In the genomic region with DNA sequence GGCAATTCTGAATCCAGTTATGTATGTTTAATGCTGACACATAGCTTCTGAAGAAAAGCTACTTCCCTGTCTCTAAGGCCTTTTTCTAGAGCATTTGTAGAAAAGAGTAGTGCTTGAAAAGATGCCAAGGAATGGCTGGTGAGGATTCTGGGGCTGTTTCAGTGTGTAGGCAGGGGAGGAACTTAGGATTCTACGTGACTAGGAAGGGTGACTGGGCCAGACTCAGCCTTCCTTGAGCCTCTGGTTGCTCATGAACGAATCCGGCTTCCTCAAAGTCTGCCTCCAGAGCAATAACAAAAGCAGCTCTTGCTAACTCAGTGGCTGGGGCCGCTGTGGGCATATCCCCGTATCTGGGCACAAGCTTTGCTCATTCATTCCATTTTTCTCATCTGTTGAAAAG, we compare ENCODE assay signal across 17 cellular contexts.
DNase-seq lines count a peak whose midpoint lies in the region; ATAC-seq and TF ChIP-seq lines count a peak whose summit lies in the region.
"Had no signal": no experiment of that assay in that cellular context is flagged by ENCODE, and none has a peak within 500 bp of the region (broad histone marks: within the 10 kb centered on the region; RNA-seq: fewer than 3 reads in every experiment).

No MANE protein-coding gene starts in this region.

- H3K79me2 ChIP-seq in PC-9 (ENCODE audit: low read depth): peaks cover 24% of the 10 kb centered on the region

- H3K4me1 ChIP-seq in PC-9 (replicated peaks; ENCODE audit: insufficient read depth) (peaks cover 66% of the 10 kb centered on the region), left lung (no peaks in the 10 kb centered on the region)
- H3K4me1 ChIP-seq: Peyer's patch had no signal

- POLR2A ChIA-PET in PC-9 (lab: Charles Lee; ENCODE audit: unreplicated experiment): interaction anchor here (0.6 to 1.0 kb wide), 9 partner anchors 10 to 1271 kb away, joined by 3 to 19 read pairs (median 5); no protein-coding TSS in a partner anchor

- no peak for DNase-seq in PC-9
- peak; percentile 9 for DNase-seq in epithelial cell of esophagus (ENCODE audit: low read depth)
- no peak for DNase-seq in left lung
- DNase-seq in superior temporal gyrus (ENCODE audit: extremely low spot score): peak; percentile 69
- no peak for DNase-seq in NCI-H510A (lab: John Stamatoyannopoulos, UW)
- DNase-seq in NCI-H2196 treated with DMSO at 0.1 percent for 48 hours (lab: John Stamatoyannopoulos, UW; ENCODE audit: unreplicated experiment): no peak
- DNase-seq: activated CD4-positive, alpha-beta T cell treated with anti-CD3 and anti-CD28 coated beads for 48 hours; activated naive CD4-positive, alpha-beta T cell treated with anti-CD3 and anti-CD28 coated beads for 36 hours; brain microvascular endothelial cell; Calu3; kidney; NCI-H1105; NCI-H2171; NCI-H82; Peyer's patch had no signal

- TF ChIP-seq CTCF in PC-9 (conservative IDR thresholded peaks at IDR 0.05) (no peak), epithelial cell of esophagus (IDR thresholded peaks at IDR 0.05; ENCODE audit: insufficient read depth, low read depth, low read length, missing control alignments) (no peak), left lung (IDR thresholded peaks at IDR 0.05) (no peak)

- H4K20me1 ChIP-seq in PC-9 (ENCODE audit: insufficient read depth): no peaks in the 10 kb centered on the region

- H3K27me3 ChIP-seq in PC-9 (ENCODE audit: insufficient read depth, low read depth) (no peaks in the 10 kb centered on the region), left lung (no peaks in the 10 kb centered on the region)
- H3K27me3 ChIP-seq: brain microvascular endothelial cell, esophagus muscularis mucosa, Peyer's patch had no signal

- no peaks in the 10 kb centered on the region for H3K9me2 ChIP-seq in PC-9 (ENCODE audit: insufficient read depth)

- peaks cover 40% of the 10 kb centered on the region for H3F3A ChIP-seq in PC-9 (ENCODE audit: insufficient read depth, low read depth)

- H3K9me3 ChIP-seq in PC-9 (ENCODE audit: insufficient read depth, low read depth): 0 out of 2 replicates have a peak, but pooled peaks cover 4% of the 10 kb centered on the region
- H3K9me3 ChIP-seq in left lung: no peaks in the 10 kb centered on the region
- H3K9me3 ChIP-seq: esophagus muscularis mucosa, Peyer's patch had no signal

- H3K4me3 ChIP-seq in PC-9: no peak overlapping the region
- no peak overlapping the region for H3K4me3 ChIP-seq in epithelial cell of esophagus (ENCODE audit: low read length)
- H3K4me3 ChIP-seq in left lung: no peak overlapping the region
- H3K4me3 ChIP-seq: esophagus muscularis mucosa, Peyer's patch had no signal

- BruUV-seq in PC-9 (replicated peaks; lab: Mats Ljungman, UMichigan): no TSS peak

- peak overlapping the region; percentile 87 for H3K4me2 ChIP-seq in PC-9

- intact Hi-C loops in PC-9 (cut with micrococcal nuclease; ENCODE audit: unreplicated experiment) (loop anchor here (1.0 to 10.0 kb wide), 3 partner anchors 20 to 737 kb away; no protein-coding TSS in a partner anchor), left lung (cut with DNase I) (no loop called here)

- ATAC-seq in left lung: peak; percentile 58
- ATAC-seq in GM21717 (IDR thresholded peaks at IDR 0.05; ENCODE audit: unreplicated experiment): no peak

- no peak overlapping the region for H2AFZ ChIP-seq in PC-9

- H3K27ac ChIP-seq in PC-9 (peak overlapping the region; percentile 85), left lung (no peak overlapping the region)
- H3K27ac ChIP-seq: brain microvascular endothelial cell, esophagus muscularis mucosa, Peyer's patch had no signal

- H3K36me3 ChIP-seq in PC-9 (ENCODE audit: low read depth) (peaks cover 12% of the 10 kb centered on the region), left lung (no peaks in the 10 kb centered on the region)
- H3K36me3 ChIP-seq: brain microvascular endothelial cell, esophagus muscularis mucosa, Peyer's patch had no signal

- CTCF ChIA-PET in PC-9 (lab: Charles Lee): interaction anchor here (1.0 to 1.8 kb wide), 2 partner anchors 19 to 104 kb away, joined by 5 to 8 read pairs; no protein-coding TSS in a partner anchor

Comparison
In these comparisons a context has a peak if more than half of its experiments do, and no peak if none do; other contexts are left out.
1. DNase-seq: peak in epithelial cell of esophagus (single experiment) and superior temporal gyrus (single experiment); none in PC-9 (0 of 2), left lung (0 of 2), NCI-H510A (single experiment) and NCI-H2196 treated with DMSO at 0.1 percent for 48 hours (single experiment).